In genomic region chr1:26066160-26066559, GRCh38 we compare ENCODE assay signal across 20 cellular contexts. TPM values are rescaled to one million over a fixed set of nuclear protein-coding genes. Genes with fewer than 3 reads are reported as not detected.
DNase-seq lines count a peak whose midpoint lies in the region; ATAC-seq and TF ChIP-seq lines count a peak whose summit lies in the region.
"Had no signal": no experiment of that assay in that cellular context is flagged by ENCODE, and none has a peak within 500 bp of the region (broad histone marks: within the 10 kb centered on the region; RNA-seq: fewer than 3 reads in every experiment).

No MANE protein-coding gene starts in this region.

- H3K27me3 ChIP-seq in heart left ventricle, result peaks cover 0 to 21% (median 0%) of the 10 kb centered on the region in 9 donors
- H3K27me3 ChIP-seq in mesenchymal stem cell (ENCODE audit: control insufficient read depth in 1 of 2, insufficient read depth in 1 of 2, low read length in 2 of 2), result peaks cover 46 to 65% of the 10 kb centered on the region in 2 experiments
- H3K27me3 ChIP-seq in osteoblast (ENCODE audit: insufficient read depth, low read length), result peaks cover 36% of the 10 kb centered on the region

- no peak for TF ChIP-seq POLR2A in heart left ventricle (IDR thresholded peaks at IDR 0.05)

- peaks cover 0 to 23% (median 2%) of the 10 kb centered on the region in 12 donors for H3K4me1 ChIP-seq in heart left ventricle
- H3K4me1 ChIP-seq in mesenchymal stem cell (ENCODE audit: control insufficient read depth, insufficient read depth, low read depth, low read length), result peaks cover 12% of the 10 kb centered on the region
- no peaks in the 10 kb centered on the region for H3K4me1 ChIP-seq in osteoblast (ENCODE audit: insufficient read depth, low read length)

- H2AK5ac ChIP-seq in mesenchymal stem cell (ENCODE audit: low read length, severe bottlenecking), result no peak overlapping the region

- H3K4me2 ChIP-seq in mesenchymal stem cell (ENCODE audit: low read length, poor library complexity, severe bottlenecking) (no peak overlapping the region), osteoblast (ENCODE audit: insufficient read depth, low read length) (no peak overlapping the region)

- H4K20me1 ChIP-seq in osteoblast (ENCODE audit: insufficient read depth, low read length), result no peaks in the 10 kb centered on the region

- H2AFZ ChIP-seq in mesenchymal stem cell (ENCODE audit: low read depth, low read length), result no peak overlapping the region
- H2AFZ ChIP-seq in osteoblast (ENCODE audit: low read length), result no peak overlapping the region

- DNase-seq in heart left ventricle (no peak), cardiac septum (ENCODE audit: low spot score) (no peak), mesenchymal stem cell (no peak), osteoblast (ENCODE audit: insufficient read length, low spot score, missing footprints) (peak; percentile 45), mesenteric fat pad (ENCODE audit: low spot score) (no peak), NCI-H146 treated with DMSO at 0.1 percent for 48 hours (lab: John Stamatoyannopoulos, UW; ENCODE audit: unreplicated experiment) (no peak), amniotic stem cell (lab: John Stamatoyannopoulos, UW) (no peak)
- DNase-seq in activated naive CD4-positive, alpha-beta T cell (lab: John Stamatoyannopoulos, UW), result no peak
- DNase-seq: Calu3; CD4-positive, alpha-beta memory T cell; DMS53; HCEC 1CT; KBM-7; NCI-H1436; NCI-H2081; NCI-H510A; NCI-H774; RPMI8226 had no signal

- no peak overlapping the region for H3K9ac ChIP-seq in mesenchymal stem cell (ENCODE audit: low read length)

- no peaks in the 10 kb centered on the region for H3K79me2 ChIP-seq in osteoblast (ENCODE audit: insufficient read depth, low read length)

- H4K91ac ChIP-seq in mesenchymal stem cell (ENCODE audit: low read length), result peak overlapping the region; percentile 76

- TF ChIP-seq CTCF in heart left ventricle (IDR thresholded peaks at IDR 0.05), result no peak
- TF ChIP-seq CTCF in osteoblast (IDR thresholded peaks at IDR 0.05; ENCODE audit: extremely low read depth, low read depth, low read length), result no peak

- H2BK15ac ChIP-seq in mesenchymal stem cell (ENCODE audit: low read depth, poor library complexity, severe bottlenecking), result peak overlapping the region; percentile 49

- peaks cover 0 to 45% (median 2%) of the 10 kb centered on the region in 9 donors for H3K36me3 ChIP-seq in heart left ventricle
- H3K36me3 ChIP-seq in mesenchymal stem cell (ENCODE audit: control insufficient read depth in 1 of 2, insufficient read depth in 2 of 2, low read depth in 1 of 2, low read length in 2 of 2), result no peaks in the 10 kb centered on the region
- H3K36me3 ChIP-seq in osteoblast (ENCODE audit: insufficient read depth, low read length), result no peaks in the 10 kb centered on the region

- no peak overlapping the region for H2BK5ac ChIP-seq in mesenchymal stem cell (ENCODE audit: low read depth, low read length, poor library complexity, severe bottlenecking)

- H3K4me3 ChIP-seq in heart left ventricle (peak overlapping the region; percentile 43 to 91 (median 63)), mesenchymal stem cell (ENCODE audit: insufficient read depth in 1 of 2, low read depth in 1 of 2, low read length in 2 of 2) (no peak overlapping the region), osteoblast (ENCODE audit: insufficient read depth, low read length) (no peak overlapping the region)

- H3K9me3 ChIP-seq in heart left ventricle, result no peaks in the 10 kb centered on the region
- H3K9me3 ChIP-seq in mesenchymal stem cell (ENCODE audit: control insufficient read depth, low read length), result no peaks in the 10 kb centered on the region
- H3K9me3 ChIP-seq in osteoblast (ENCODE audit: low read depth, low read length), result no peaks in the 10 kb centered on the region

- H3K14ac ChIP-seq in mesenchymal stem cell (ENCODE audit: low read length in 2 of 2), result no peak overlapping the region

- H2BK12ac ChIP-seq in mesenchymal stem cell (ENCODE audit: low read length in 2 of 2), result no peak overlapping the region

- no peak overlapping the region for H4K8ac ChIP-seq in mesenchymal stem cell (ENCODE audit: low read length)

- H2BK120ac ChIP-seq in mesenchymal stem cell (ENCODE audit: low read depth, low read length), result no peak overlapping the region

- ATAC-seq in heart left ventricle, result peak in 3 of 4 donors; percentile 2 to 9 (median 5)

- H3K79me1 ChIP-seq in mesenchymal stem cell (replicated peaks; ENCODE audit: low read length, poor library complexity, severe bottlenecking), result no peaks in the 10 kb centered on the region

- 39 to 52% (median 44%) methylated on average over 7 to 15 of the region's 15 CpGs for WGBS in heart left ventricle, 4 donors
- WGBS in mesenchymal stem cell, result 88% methylated on average over 15 of the region's 15 CpGs

- H3K27ac ChIP-seq in heart left ventricle (peak overlapping the region; percentile 54 to 100 (median 87)), mesenchymal stem cell (ENCODE audit: low read length, poor library complexity, severe bottlenecking) (no peak overlapping the region), osteoblast (ENCODE audit: low read depth, low read length) (no peak overlapping the region)

- intact Hi-C loops in heart left ventricle (cut with DNase I) (loop anchor here in 1 of 10 donors (2.0 kb wide), 1 partner anchor 29 kb away; no protein-coding TSS in a partner anchor), cardiac septum (cut with DNase I) (loop anchor here (2.0 kb wide), 2 partner anchors 17 to 45 kb away; partner anchors contain the start of gene EXTL1)

- H3K23ac ChIP-seq in mesenchymal stem cell (ENCODE audit: low read length in 2 of 2), result no peak overlapping the region

- H3K18ac ChIP-seq in mesenchymal stem cell (ENCODE audit: low read depth in 1 of 2, low read length in 2 of 2), result no peak overlapping the region

- no peak overlapping the region for H3K4ac ChIP-seq in mesenchymal stem cell (ENCODE audit: low read depth in 1 of 2, low read length in 2 of 2)

RNA-seq across cellular contexts. Expression of gene TRIM63, which starts 1.3 kb away (rescaled TPM):
- total RNA-seq in heart left ventricle, result 100 to 1,000 TPM; 136 to 598 (median 196) TPM
- polyA plus RNA-seq in heart left ventricle, result 100 to 1,000 TPM; 277 to 444 TPM
- total RNA-seq in cardiac septum, result 123 TPM
- 0.77 TPM for polyA plus RNA-seq in mesenchymal stem cell (2013, experiment 1 of 2)
- polyA plus RNA-seq in mesenchymal stem cell (2013, experiment 2 of 2), result 0.88 TPM
- total RNA-seq in osteoblast, result under 0.01 and 0.36 TPM in 2 replicates
- total RNA-seq in mesenteric fat pad, result 0.26 TPM
- total RNA-seq: A172; Calu3; CD4-positive, alpha-beta memory T cell had no signal
- polyA plus RNA-seq: BJ; CD4-positive, alpha-beta memory T cell had no signal

RNA-seq across cellular contexts. Expression of gene SLC30A2, which starts 20.2 kb away (rescaled TPM):
- total RNA-seq in heart left ventricle, result 10 to 100 TPM in 4 of 9 donors, 1 to 10 TPM in 5; 2.9 to 18.0 (median 6.5) TPM
- 1 to 10 TPM; 3.4 to 3.7 TPM for polyA plus RNA-seq in heart left ventricle
- 5.0 TPM for total RNA-seq in cardiac septum
- polyA plus RNA-seq in mesenchymal stem cell (2013, experiment 1 of 2), result not detected
- not detected for polyA plus RNA-seq in mesenchymal stem cell (2013, experiment 2 of 2)
- total RNA-seq in osteoblast, result not detected in 2 replicates
- not detected for total RNA-seq in mesenteric fat pad
- total RNA-seq: A172; Calu3; CD4-positive, alpha-beta memory T cell had no signal
- polyA plus RNA-seq: BJ; CD4-positive, alpha-beta memory T cell had no signal

RNA-seq across cellular contexts. Expression of gene EXTL1, which starts 44.6 kb away (rescaled TPM):
- total RNA-seq in heart left ventricle (10 to 100 TPM in 2 of 9 donors, 1 to 10 TPM in 7; 1.8 to 17.5 (median 4.1) TPM), cardiac septum (9.2 TPM), osteoblast (1.4 and 3.2 TPM in 2 replicates), mesenteric fat pad (not detected)
- 1 to 10 TPM; 1.2 to 5.7 TPM for polyA plus RNA-seq in heart left ventricle
- 0.41 TPM for polyA plus RNA-seq in mesenchymal stem cell (2013, experiment 1 of 2)
- polyA plus RNA-seq in mesenchymal stem cell (2013, experiment 2 of 2), result 0.38 TPM
- total RNA-seq: A172, Calu3 had no signal
- polyA plus RNA-seq: CD4-positive, alpha-beta memory T cell had no signal

RNA-seq across cellular contexts. Expression of gene PDIK1L, which starts 45.5 kb away (rescaled TPM):
- total RNA-seq in heart left ventricle (1 to 10 TPM; 3.9 to 9.3 (median 6.0) TPM), cardiac septum (3.5 TPM), osteoblast (6.5 TPM in 2 replicates), mesenteric fat pad (6.4 TPM)
- 1 to 10 TPM; 2.1 to 2.7 TPM for polyA plus RNA-seq in heart left ventricle
- 1.4 TPM for polyA plus RNA-seq in mesenchymal stem cell (2013, experiment 1 of 2)
- 1.7 TPM for polyA plus RNA-seq in mesenchymal stem cell (2013, experiment 2 of 2)

Comparison
In these comparisons a context has a peak if more than half of its experiments do, and no peak if none do; other contexts are left out.
1. H3K27ac ChIP-seq: peak in heart left ventricle (12 of 12); none in mesenchymal stem cell (single experiment) and osteoblast (single experiment).
2. H3K4me3 ChIP-seq: peak in heart left ventricle (12 of 12); none in mesenchymal stem cell (0 of 2) and osteoblast (single experiment).
3. RNA of gene TRIM63, which starts 1.3 kb away (total RNA-seq): 136 to 598 TPM in heart left ventricle and 123 TPM in cardiac septum (single experiment); under 0.01 to 0.36 TPM in osteoblast and 0.26 TPM in mesenteric fat pad (single experiment); every median in the first group is over 10 times any median in the second.